11 cellular contexts compared by ENCODE assay signal in the genomic region with DNA sequence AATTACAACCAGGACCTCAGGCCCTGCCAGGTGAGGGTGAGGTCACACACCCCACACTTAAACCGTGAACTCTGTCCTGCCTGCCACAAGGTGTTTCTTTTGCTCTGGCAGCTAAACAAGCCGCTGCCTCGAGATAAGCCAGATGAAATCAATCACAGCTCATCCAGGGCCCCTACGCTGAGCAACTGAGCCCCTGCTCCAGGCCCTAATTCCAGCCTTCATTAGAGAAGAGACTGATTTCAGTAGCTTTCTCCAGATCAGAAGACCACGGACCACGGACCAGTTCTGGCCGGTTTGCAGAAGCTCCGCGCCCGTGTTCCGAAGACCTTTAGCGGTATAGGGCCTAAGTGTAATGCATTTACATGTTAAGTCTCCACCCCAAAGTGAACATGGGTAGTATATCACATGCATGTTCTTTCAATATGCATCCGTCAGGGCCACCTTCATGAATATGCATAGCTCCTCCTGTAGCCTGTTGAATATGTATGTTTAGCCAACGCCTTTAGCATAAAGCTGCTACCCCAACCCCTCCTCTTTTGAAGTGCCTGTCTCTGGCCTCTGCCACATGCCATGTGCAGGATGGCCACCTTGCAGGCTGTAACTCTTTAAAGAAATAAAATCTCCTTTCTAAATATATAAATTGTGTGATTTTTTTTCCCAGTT. TPM values are rescaled to one million over a fixed set of nuclear protein-coding genes. Genes with fewer than 3 reads are reported as not detected.
DNase-seq lines count a peak whose midpoint lies in the region; ATAC-seq and TF ChIP-seq lines count a peak whose summit lies in the region.
"Had no signal": no experiment of that assay in that cellular context is flagged by ENCODE, and none has a peak within 500 bp of the region (broad histone marks: within the 10 kb centered on the region; RNA-seq: fewer than 3 reads in every experiment).

No MANE protein-coding gene starts in this region.

- in situ Hi-C loops in GM23248 (cut with MboI): no loop called here

- no peaks in the 10 kb centered on the region for H3K9me3 ChIP-seq in GM23248 (ENCODE audit: low read depth)
- peaks cover 4% of the 10 kb centered on the region for H3K9me3 ChIP-seq in OCI-LY3 (ENCODE audit: insufficient read depth, low read length)
- peaks cover under 1% of the 10 kb centered on the region for H3K9me3 ChIP-seq in fibroblast of lung (ENCODE audit: control insufficient read depth, insufficient read depth, low read depth, low read length)

- 63 to 68% methylated on average over 14 of the region's 14 CpGs for WGBS in GM23248 (ENCODE audit: low coverage in 1 of 2, low lambda C conversion rate in 2 of 2, missing lambda C conversion rate in 2 of 2), 2 experiments

- H3K9ac ChIP-seq in GM23248 (0 out of 2 replicates have a peak overlapping the region, but pooled peaks have one; percentile 32), OCI-LY3 (ENCODE audit: low read length) (peak overlapping the region; percentile 59), fibroblast of lung (ENCODE audit: insufficient read depth, low read length) (no peak overlapping the region)

- DNase-seq in GM23248: no peak
- no peak for DNase-seq in fibroblast of lung (ENCODE audit: low read depth in 2 of 2)
- DNase-seq in retina: peak; percentile 25
- no peak for DNase-seq in MV-4-11 (lab: John Stamatoyannopoulos, UW)
- DNase-seq: activated CD4-positive, alpha-beta T cell treated with anti-CD3 and anti-CD28 coated beads, Interleukin-2, amount 50 U/mL, for 4 hours; T1000 had no signal

- peaks cover 13% of the 10 kb centered on the region for H3K4me1 ChIP-seq in GM23248 (ENCODE audit: insufficient read depth)
- H3K4me1 ChIP-seq in OCI-LY3 (ENCODE audit: low read length): peaks cover 52% of the 10 kb centered on the region
- no peaks in the 10 kb centered on the region for H3K4me1 ChIP-seq in fibroblast of lung (ENCODE audit: control insufficient read depth, extremely low read depth, insufficient read depth, low read length)

- H3K9me2 ChIP-seq in GM23248 (ENCODE audit: insufficient read depth): no peaks in the 10 kb centered on the region

- ATAC-seq in HG02981 (IDR thresholded peaks at IDR 0.05; ENCODE audit: unreplicated experiment): no peak
- ATAC-seq in GM18867 (IDR thresholded peaks at IDR 0.05; ENCODE audit: unreplicated experiment): no peak
- ATAC-seq in HG02759 (IDR thresholded peaks at IDR 0.05; ENCODE audit: unreplicated experiment): no peak

- H3K4me3 ChIP-seq in GM23248 (peak overlapping the region; percentile 40; the same call in 1 of the 2 replicates), OCI-LY3 (ENCODE audit: low read length) (peak overlapping the region; percentile 70), fibroblast of lung (replicated peaks in 1 of 4; ENCODE audit: control extremely low read depth in 1 of 4, insufficient read depth in 1 of 4, low read depth in 3 of 4, low read length in 4 of 4) (no peak overlapping the region)

- H3K4me2 ChIP-seq in GM23248 (ENCODE audit: unreplicated experiment): peak overlapping the region; percentile 75
- H3K4me2 ChIP-seq in OCI-LY3 (ENCODE audit: low read length): peak overlapping the region; percentile 91
- H3K4me2 ChIP-seq in fibroblast of lung (ENCODE audit: extremely low read depth, insufficient read depth, low read length): peak overlapping the region; percentile 59

- H3K79me2 ChIP-seq in GM23248 (ENCODE audit: insufficient read depth): no peaks in the 10 kb centered on the region
- H3K79me2 ChIP-seq in OCI-LY3 (ENCODE audit: low read length): no peaks in the 10 kb centered on the region
- H3K79me2 ChIP-seq in fibroblast of lung (ENCODE audit: control insufficient read depth, insufficient read depth, low read length): no peaks in the 10 kb centered on the region

- TF ChIP-seq CTCF in OCI-LY3 (IDR thresholded peaks at IDR 0.05; ENCODE audit: low read depth, low read length): no peak
- TF ChIP-seq CTCF in fibroblast of lung (conservative IDR thresholded peaks at IDR 0.05 in 1 of 2, IDR thresholded peaks at IDR 0.05 in 1 of 2; ENCODE audit: low read depth in 1 of 2, low read length in 2 of 2): no peak

- peak overlapping the region; percentile 62 for H2AFZ ChIP-seq in GM23248
- H2AFZ ChIP-seq in OCI-LY3 (ENCODE audit: low read depth, low read length): peak overlapping the region; percentile 76
- no peak overlapping the region for H2AFZ ChIP-seq in fibroblast of lung (ENCODE audit: low read length)

- H4K20me1 ChIP-seq in GM23248 (ENCODE audit: insufficient read depth): no peaks in the 10 kb centered on the region
- no peaks in the 10 kb centered on the region for H4K20me1 ChIP-seq in OCI-LY3 (ENCODE audit: insufficient read depth, low read length)
- H4K20me1 ChIP-seq in fibroblast of lung (ENCODE audit: control insufficient read depth, extremely low read depth, insufficient read depth, low read length): no peaks in the 10 kb centered on the region

- no peaks in the 10 kb centered on the region for H3F3A ChIP-seq in GM23248 (ENCODE audit: insufficient read depth)

- H3K27ac ChIP-seq in GM23248 (no peak overlapping the region), OCI-LY3 (ENCODE audit: low read length) (no peak overlapping the region), fibroblast of lung (ENCODE audit: insufficient read depth, low read length) (no peak overlapping the region)

- H3K27me3 ChIP-seq in GM23248 (replicated peaks; ENCODE audit: insufficient read depth): no peaks in the 10 kb centered on the region; the same call in 1 of the 2 replicates
- H3K27me3 ChIP-seq in OCI-LY3 (ENCODE audit: low read depth, low read length): no peaks in the 10 kb centered on the region
- H3K27me3 ChIP-seq in fibroblast of lung (ENCODE audit: control insufficient read depth, insufficient read depth, low read length): peaks cover 26% of the 10 kb centered on the region

- H3K36me3 ChIP-seq in GM23248 (ENCODE audit: low read depth) (no peaks in the 10 kb centered on the region), OCI-LY3 (replicated peaks; ENCODE audit: low read depth, low read length) (peaks cover 4% of the 10 kb centered on the region), fibroblast of lung (ENCODE audit: control insufficient read depth, insufficient read depth, low read length) (no peaks in the 10 kb centered on the region)

RNA-seq across cellular contexts. Expression of a gene that starts 14.9 kb away (rescaled TPM):
- 32.8 and 35.1 TPM in 2 replicates for total RNA-seq in GM23248 (2014; rRNA removed; shearing (Covaris generic))
- polyA plus RNA-seq in GM23248 (2016; fragmentation: Nextera tagmentation; extraction: Ambion mirVana): 34.9 and 36.3 TPM in 2 replicates
- total RNA-seq in fibroblast of lung: 1.5 and 2.1 TPM in 2 replicates
- 10.5 and 10.9 TPM in 2 replicates for polyA plus RNA-seq in fibroblast of lung
- polyA plus RNA-seq in fibroblast of lung (2012): 20.8 and 21.7 TPM in 2 replicates
- polyA minus RNA-seq in fibroblast of lung (ENCODE audit: low replicate concordance): 47.3 and 61.6 TPM in 2 replicates

RNA-seq across cellular contexts. Expression of a gene that starts 23.4 kb away (rescaled TPM):
- not detected in 2 replicates for total RNA-seq in GM23248 (2014; rRNA removed; shearing (Covaris generic))
- not detected in 2 replicates for polyA plus RNA-seq in GM23248 (2016; fragmentation: Nextera tagmentation; extraction: Ambion mirVana)
- under 0.01 and 0.26 TPM in 2 replicates for total RNA-seq in fibroblast of lung
- 0.12 TPM in 1 of 2 replicates, not detected in the other for polyA plus RNA-seq in fibroblast of lung
- 0.14 TPM in 1 of 2 replicates, not detected in the other for polyA plus RNA-seq in fibroblast of lung (2012)
- not detected in 2 replicates for polyA minus RNA-seq in fibroblast of lung (ENCODE audit: low replicate concordance)

RNA-seq across cellular contexts. Expression of a gene that starts 46.7 kb away (rescaled TPM):
- total RNA-seq in GM23248 (2014; rRNA removed; shearing (Covaris generic)): not detected in 2 replicates
- polyA plus RNA-seq in GM23248 (2016; fragmentation: Nextera tagmentation; extraction: Ambion mirVana) (not detected in 2 replicates), fibroblast of lung (not detected in 2 replicates)
- not detected in 2 replicates for total RNA-seq in fibroblast of lung
- not detected in 2 replicates for polyA plus RNA-seq in fibroblast of lung (2012)
- polyA minus RNA-seq in fibroblast of lung (ENCODE audit: low replicate concordance): not detected in 2 replicates
- total RNA-seq: lower leg skin had no signal

Comparison
In these comparisons a context has a peak if more than half of its experiments do, and no peak if none do; other contexts are left out.
1. H3K4me3 ChIP-seq: peak in GM23248 (single experiment) and OCI-LY3 (single experiment); none in fibroblast of lung (0 of 4).
2. RNA of a gene that starts 14.9 kb away (total RNA-seq): 32.8 to 35.1 TPM in GM23248; 1.5 to 2.1 TPM in fibroblast of lung; every median in the first group is over 10 times any median in the second.
3. Peak in every context shown above with its lines, with median percentiles within 50 percentile points of each other: H3K4me2 ChIP-seq.